16 cellular contexts compared by ENCODE assay signal in the genomic region with DNA sequence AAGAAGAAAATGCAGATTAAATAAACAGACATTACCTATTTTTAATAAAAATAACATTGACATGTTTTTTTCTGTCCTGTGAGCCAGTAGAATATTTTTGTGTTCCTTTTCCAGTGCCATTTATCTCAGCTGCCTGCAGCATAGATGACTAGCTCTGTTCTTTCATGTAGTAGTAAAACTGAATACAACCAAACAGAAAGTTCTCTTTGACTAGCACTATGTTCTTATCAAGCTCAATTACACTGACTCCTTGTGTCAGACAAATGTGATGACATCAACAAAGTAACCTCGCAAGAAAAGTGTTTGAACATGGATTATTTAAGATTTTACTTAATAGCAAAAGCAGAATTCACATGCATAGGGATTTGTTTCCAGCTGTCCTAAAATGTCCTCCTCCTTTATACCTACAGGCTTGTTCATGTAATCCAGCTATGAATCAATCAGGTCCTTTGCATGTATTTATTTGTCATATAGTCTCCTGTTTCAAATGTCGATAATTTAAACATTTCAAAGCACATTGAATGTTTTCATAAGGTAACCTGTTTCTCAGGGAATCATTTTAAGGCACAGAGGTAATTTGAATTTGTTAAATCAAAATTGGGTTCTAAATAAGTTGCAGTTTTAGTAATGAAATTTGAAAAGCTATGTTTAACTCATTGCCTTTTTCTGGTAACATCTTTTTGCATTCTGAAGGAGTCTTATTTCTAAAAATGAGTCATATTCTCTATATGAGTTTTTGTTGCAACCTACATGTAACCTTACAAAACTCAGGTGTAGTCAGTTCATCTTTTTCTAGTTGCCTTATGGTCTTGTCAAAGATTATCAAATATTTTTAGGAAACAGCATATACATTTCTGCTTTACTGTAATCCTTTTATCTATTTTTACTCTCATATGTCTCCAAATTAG.
A peak's percentile ranks its signal among the peaks of the same experiment; 100 is the strongest.
DNase-seq lines count a peak whose midpoint lies in the region; ATAC-seq and TF ChIP-seq lines count a peak whose summit lies in the region.
"Had no signal": no experiment of that assay in that cellular context is flagged by ENCODE, and none has a peak within 500 bp of the region (broad histone marks: within the 10 kb centered on the region; RNA-seq: fewer than 3 reads in every experiment).

No MANE protein-coding gene starts in this region.

- no peak for DNase-seq in activated CD4-positive, alpha-beta T cell treated with anti-CD3 and anti-CD28 coated beads for 36 hours
- no peak for DNase-seq in activated CD4-positive, alpha-beta T cell treated with anti-CD3 and anti-CD28 coated beads, Interleukin-2, amount 10 ng/mL, durations not matched to agents 7 days and 5 days
- DNase-seq in fibroblast of villous mesenchyme (ENCODE audit: low read depth) (peak; percentile 9), SKM-1 (lab: John Stamatoyannopoulos, UW; ENCODE audit: unreplicated experiment) (no peak), Ammon's horn (ENCODE audit: low spot score) (no peak), SIG-M5 treated with dmso at 0.1 percent for 504 hours (lab: John Stamatoyannopoulos, UW; ENCODE audit: unreplicated experiment) (no peak)
- DNase-seq: activated CD4-positive, alpha-beta memory T cell treated with anti-CD3 and anti-CD28 coated beads for 36 hours; activated naive CD4-positive, alpha-beta T cell treated with anti-CD3 and anti-CD28 coated beads, Interleukin-2, amount 10 ng/mL, durations not matched to agents 7 days and 5 days; caudate nucleus; CD8-positive, alpha-beta memory T cell; lower lobe of right lung; NCI-H2171 treated with DMSO at 0.1 percent for 48 hours had no signal

- intact Hi-C loops in activated CD4-positive, alpha-beta T cell treated with anti-CD3 and anti-CD28 coated beads for 36 hours (cut with DNase I, micrococcal nuclease), result loop anchor here in 1 of 2 experiments (10.0 kb wide), 1 partner anchor 492 kb away; no protein-coding TSS in a partner anchor

- H3K36me3 Mint-ChIP-seq in activated CD4-positive, alpha-beta T cell treated with anti-CD3 and anti-CD28 coated beads for 36 hours (ENCODE audit: low read depth), result no peaks in the 10 kb centered on the region
- H3K36me3 Mint-ChIP-seq in activated CD4-positive, alpha-beta T cell treated with anti-CD3 and anti-CD28 coated beads, Interleukin-2, amount 10 ng/mL, durations not matched to agents 7 days and 5 days (ENCODE audit: low read depth), result no peaks in the 10 kb centered on the region
- H3K36me3 Mint-ChIP-seq: activated CD4-positive, alpha-beta memory T cell treated with anti-CD3 and anti-CD28 coated beads for 36 hours; activated naive CD4-positive, alpha-beta T cell treated with anti-CD3 and anti-CD28 coated beads, Interleukin-2, amount 10 ng/mL, durations not matched to agents 7 days and 5 days; CD8-positive, alpha-beta memory T cell; neural progenitor cell had no signal

- ATAC-seq in activated CD4-positive, alpha-beta T cell treated with anti-CD3 and anti-CD28 coated beads for 36 hours, result peak; percentile 78
- ATAC-seq in HG02588 (IDR thresholded peaks at IDR 0.05; ENCODE audit: unreplicated experiment) (peak; percentile 82), HG03280 (IDR thresholded peaks at IDR 0.05; ENCODE audit: unreplicated experiment) (peak; percentile 83)
- ATAC-seq: lower lobe of right lung had no signal

- no peak for TF ChIP-seq CTCF in fibroblast of villous mesenchyme (IDR thresholded peaks at IDR 0.05; ENCODE audit: insufficient read depth, low read depth, low read length)

- no peak overlapping the region for H3K4me3 Mint-ChIP-seq in activated CD4-positive, alpha-beta T cell treated with anti-CD3 and anti-CD28 coated beads for 36 hours
- no peak overlapping the region for H3K4me3 Mint-ChIP-seq in activated CD4-positive, alpha-beta T cell treated with anti-CD3 and anti-CD28 coated beads, Interleukin-2, amount 10 ng/mL, durations not matched to agents 7 days and 5 days
- H3K4me3 Mint-ChIP-seq: activated CD4-positive, alpha-beta memory T cell treated with anti-CD3 and anti-CD28 coated beads for 36 hours; activated naive CD4-positive, alpha-beta T cell treated with anti-CD3 and anti-CD28 coated beads, Interleukin-2, amount 10 ng/mL, durations not matched to agents 7 days and 5 days; CD8-positive, alpha-beta memory T cell; neural progenitor cell had no signal

- H3K27me3 Mint-ChIP-seq in activated CD4-positive, alpha-beta T cell treated with anti-CD3 and anti-CD28 coated beads for 36 hours, result no peaks in the 10 kb centered on the region
- no peaks in the 10 kb centered on the region for H3K27me3 Mint-ChIP-seq in activated CD4-positive, alpha-beta T cell treated with anti-CD3 and anti-CD28 coated beads, Interleukin-2, amount 10 ng/mL, durations not matched to agents 7 days and 5 days
- H3K27me3 Mint-ChIP-seq: activated CD4-positive, alpha-beta memory T cell treated with anti-CD3 and anti-CD28 coated beads for 36 hours; activated naive CD4-positive, alpha-beta T cell treated with anti-CD3 and anti-CD28 coated beads, Interleukin-2, amount 10 ng/mL, durations not matched to agents 7 days and 5 days; CD8-positive, alpha-beta memory T cell had no signal

- H3K4me3 ChIP-seq in fibroblast of villous mesenchyme (ENCODE audit: low read depth, low read length), result no peak overlapping the region
- H3K4me3 ChIP-seq: lower lobe of right lung, neural progenitor cell, tibial nerve had no signal

- CTCF ChIA-PET in activated CD4-positive, alpha-beta T cell treated with anti-CD3 and anti-CD28 coated beads for 36 hours (lab: Charles Lee), result interaction anchor here (0.7 to 0.8 kb wide), 2 partner anchors 15 to 694 kb away, joined by 3 read pairs; no protein-coding TSS in a partner anchor
- CTCF ChIA-PET in activated CD4-positive, alpha-beta T cell treated with anti-CD3 and anti-CD28 coated beads, Interleukin-2, amount 10 ng/mL, durations not matched to agents 7 days and 5 days (lab: Charles Lee), result no interaction called here

- H3K9me3 Mint-ChIP-seq in activated CD4-positive, alpha-beta T cell treated with anti-CD3 and anti-CD28 coated beads for 36 hours (ENCODE audit: low read depth), result peaks cover 10% of the 10 kb centered on the region
- peaks cover 4% of the 10 kb centered on the region for H3K9me3 Mint-ChIP-seq in activated CD4-positive, alpha-beta T cell treated with anti-CD3 and anti-CD28 coated beads, Interleukin-2, amount 10 ng/mL, durations not matched to agents 7 days and 5 days

- POLR2A ChIA-PET in activated CD4-positive, alpha-beta T cell treated with anti-CD3 and anti-CD28 coated beads for 36 hours (lab: Charles Lee), result no interaction called here
- POLR2A ChIA-PET in activated CD4-positive, alpha-beta T cell treated with anti-CD3 and anti-CD28 coated beads, Interleukin-2, amount 10 ng/mL, durations not matched to agents 7 days and 5 days (lab: Charles Lee), result no interaction called here

- H3K4me1 Mint-ChIP-seq in activated CD4-positive, alpha-beta T cell treated with anti-CD3 and anti-CD28 coated beads for 36 hours, result peaks cover 6% of the 10 kb centered on the region
- no peaks in the 10 kb centered on the region for H3K4me1 Mint-ChIP-seq in activated CD4-positive, alpha-beta T cell treated with anti-CD3 and anti-CD28 coated beads, Interleukin-2, amount 10 ng/mL, durations not matched to agents 7 days and 5 days
- H3K4me1 Mint-ChIP-seq: activated naive CD4-positive, alpha-beta T cell treated with anti-CD3 and anti-CD28 coated beads, Interleukin-2, amount 10 ng/mL, durations not matched to agents 7 days and 5 days; CD8-positive, alpha-beta memory T cell; neural progenitor cell had no signal

- H3K27ac Mint-ChIP-seq in activated CD4-positive, alpha-beta T cell treated with anti-CD3 and anti-CD28 coated beads for 36 hours, result no peak overlapping the region
- H3K27ac Mint-ChIP-seq in activated CD4-positive, alpha-beta T cell treated with anti-CD3 and anti-CD28 coated beads, Interleukin-2, amount 10 ng/mL, durations not matched to agents 7 days and 5 days, result no peak overlapping the region
- H3K27ac Mint-ChIP-seq: activated CD4-positive, alpha-beta memory T cell treated with anti-CD3 and anti-CD28 coated beads for 36 hours; activated naive CD4-positive, alpha-beta T cell treated with anti-CD3 and anti-CD28 coated beads, Interleukin-2, amount 10 ng/mL, durations not matched to agents 7 days and 5 days; CD8-positive, alpha-beta memory T cell; neural progenitor cell had no signal
